Comparison of ENCODE assay signal across 7 cellular contexts in genomic region chr3:195687209-195687760, GRCh38. TPM values are rescaled to one million over a fixed set of nuclear protein-coding genes. Genes with fewer than 3 reads are reported as not detected.
A peak's percentile ranks its signal among the peaks of the same experiment; 100 is the strongest.
DNase-seq lines count a peak whose midpoint lies in the region; ATAC-seq and TF ChIP-seq lines count a peak whose summit lies in the region.
"Not testable (repeated sequence)": the region's sequence is repeated elsewhere in the genome, so short reads cannot be mapped to it uniquely, and the experiment has no call there.

No MANE protein-coding gene starts in this region.

- peak; percentile 51 for ATAC-seq in activated B cell treated with CpG ODN at 0.5 μM for 24 hours (ENCODE audit: low read depth)
- ATAC-seq in activated T-cell treated with anti-CD3 and anti-CD28 coated beads, Interleukin-2, amount 50 U/mL, for 4 hours: peak; percentile 57 to 74
- peak in 3 of 4 donors; percentile 8 to 31 (median 9) for ATAC-seq in right lobe of liver

- not testable (repeated sequence) for TF ChIP-seq POLR2A in right lobe of liver (IDR thresholded peaks at IDR 0.05)

- H3K27me3 ChIP-seq in right lobe of liver: not testable (repeated sequence)

- peaks cover 74% of the 10 kb centered on the region for H3K36me3 Mint-ChIP-seq in activated B cell treated with CpG ODN at 0.5 μM for 24 hours (ENCODE audit: low read depth)
- H3K36me3 Mint-ChIP-seq in activated T-cell treated with anti-CD3 and anti-CD28 coated beads, Interleukin-2, amount 50 U/mL, for 4 hours (ENCODE audit: insufficient read depth): peaks cover 40% of the 10 kb centered on the region

- POLR2A ChIA-PET in activated B cell treated with CpG ODN at 0.5 μM for 24 hours (lab: Charles Lee): interaction anchor here (1.1 kb wide), 1 partner anchor 163 kb away, joined by 3 read pairs; no protein-coding TSS in a partner anchor

- H3K4me3 Mint-ChIP-seq in activated B cell treated with CpG ODN at 0.5 μM for 24 hours; activated T-cell treated with anti-CD3 and anti-CD28 coated beads, Interleukin-2, amount 50 U/mL, for 4 hours: not testable (repeated sequence)

- WGBS in right lobe of liver (ENCODE audit: insufficient coverage, low coverage, low lambda C conversion rate, missing lambda C conversion rate): 96% methylated on average over 10 of the region's 15 CpGs

- TF ChIP-seq CTCF in activated B cell treated with CpG ODN at 0.5 μM for 24 hours (IDR thresholded peaks at IDR 0.05); right lobe of liver (IDR thresholded peaks at IDR 0.05): not testable (repeated sequence)

- not testable (repeated sequence) for H3K9me3 ChIP-seq in right lobe of liver

- peak overlapping the region; percentile 14 to 59 (median 44) for H3K27ac ChIP-seq in right lobe of liver

- H3K27ac Mint-ChIP-seq in activated B cell treated with CpG ODN at 0.5 μM for 24 hours: not testable (repeated sequence)

- not testable (repeated sequence) for H3K4me3 ChIP-seq in right lobe of liver

- H3K27me3 Mint-ChIP-seq in activated B cell treated with CpG ODN at 0.5 μM for 24 hours; activated T-cell treated with anti-CD3 and anti-CD28 coated beads, Interleukin-2, amount 50 U/mL, for 4 hours (ENCODE audit: low read depth): not testable (repeated sequence)

- CTCF ChIA-PET in activated B cell treated with CpG ODN at 0.5 μM for 24 hours (lab: Charles Lee): not testable (repeated sequence)

- DNase-seq in EL (peak; percentile 55), NCI-H226 (peak; percentile 6), dermis microvascular lymphatic vessel endothelial cell (ENCODE audit: low read depth in 2 of 2) (peak; percentile 20 to 62)
- not testable (repeated sequence) for DNase-seq in activated B cell treated with CpG ODN at 0.5 μM for 24 hours; activated T-cell treated with anti-CD3 and anti-CD28 coated beads, Interleukin-2, amount 50 U/mL, for 4 hours; right lobe of liver
- DNase-seq in stimulated activated CD4-positive, alpha-beta T cell treated with anti-CD3 and anti-CD28 coated beads, Interleukin-15, amount 100 ng/mL, for 48 hours (ENCODE audit: low read depth in 2 of 2): peak; percentile 53 to 68

- peaks cover 8 to 37% (median 16%) of the 10 kb centered on the region in 4 donors for H3K36me3 ChIP-seq in right lobe of liver

- peaks cover 14% of the 10 kb centered on the region for H3K4me1 Mint-ChIP-seq in activated B cell treated with CpG ODN at 0.5 μM for 24 hours
- not testable (repeated sequence) for H3K4me1 Mint-ChIP-seq in activated T-cell treated with anti-CD3 and anti-CD28 coated beads, Interleukin-2, amount 50 U/mL, for 4 hours (ENCODE audit: low read depth)

- H3K9me3 Mint-ChIP-seq in activated B cell treated with CpG ODN at 0.5 μM for 24 hours; activated T-cell treated with anti-CD3 and anti-CD28 coated beads, Interleukin-2, amount 50 U/mL, for 4 hours: not testable (repeated sequence)

- peaks cover 0 to 11% (median 0%) of the 10 kb centered on the region in 4 donors for H3K4me1 ChIP-seq in right lobe of liver

- intact Hi-C loops in activated B cell treated with CpG ODN at 0.5 μM for 24 hours (cut with micrococcal nuclease); right lobe of liver (cut with DNase I): not testable (repeated sequence)

RNA-seq across cellular contexts. Expression of gene MUC20, which starts 33.5 kb away (rescaled TPM):
- total RNA-seq in activated B cell treated with CpG ODN at 0.5 μM for 24 hours (4.1 and 4.6 TPM in 2 replicates), dermis microvascular lymphatic vessel endothelial cell (under 0.01 TPM in 1 of 2 replicates, not detected in the other), right lobe of liver (10 to 100 TPM in 4 of 6 experiments, 1 to 10 TPM in 2; 1.9 to 40.7 (median 22.6) TPM)
- under 1 TPM; 0.63 to 0.95 (median 0.63) TPM for total RNA-seq in activated T-cell treated with anti-CD3 and anti-CD28 coated beads, Interleukin-2, amount 50 U/mL, for 4 hours

Comparison
In these comparisons a context has a peak if more than half of its experiments do, and no peak if none do; other contexts are left out.
1. ATAC-seq: peak in every context shown above with its lines; median percentile 66 in activated T-cell treated with anti-CD3 and anti-CD28 coated beads, Interleukin-2, amount 50 U/mL, for 4 hours; 51 in activated B cell treated with CpG ODN at 0.5 μM for 24 hours; 9 in right lobe of liver.